Comparison of ENCODE assay signal across 19 cellular contexts in genomic region chr5:90632799-90633198, GRCh38.
"Had no signal": no experiment of that assay in that cellular context is flagged by ENCODE, and none has a peak within 500 bp of the region (broad histone marks: within the 10 kb centered on the region; RNA-seq: fewer than 3 reads in every experiment).

No MANE protein-coding gene starts in this region.

- H3K27ac ChIP-seq: coronary artery, gastrocnemius medialis, neutrophil, skin epidermis, testis, transverse colon had no signal

- H3K36me3 ChIP-seq: gastrocnemius medialis, neutrophil, transverse colon had no signal

- H3K9me3 ChIP-seq: gastrocnemius medialis, neutrophil, testis, transverse colon had no signal

- DNase-seq: effector CD4-positive, alpha-beta T cell; gastrocnemius medialis; glutamatergic neuron; kidney; left colon; left ventricle myocardium superior; mesenchymal stem cell; midbrain; posterior cingulate gyrus; stimulated activated CD4-positive, alpha-beta T cell treated with anti-CD3 and anti-CD28 coated beads, Interleukin-2, amount 100 ng/mL, for 24 hours; stimulated activated CD4-positive, alpha-beta T cell treated with anti-CD3 and anti-CD28 coated beads, Interleukin-4, amount 100 ng/mL, for 4 hours; stimulated activated naive B cell treated with anti-CD40 and anti-IgM and Interleukin-4, amounts not matched to agents 10 μg/mL and 1 μg/mL and 100 μg/mL, for 72 hours; stimulated activated naive CD8-positive, alpha-beta T cell treated with anti-CD3 and anti-CD28 coated beads, Interleukin-15, amount 100 ng/mL, for 72 hours; testis; transverse colon had no signal

- H3K4me1 ChIP-seq: gastrocnemius medialis, testis, transverse colon had no signal

- H3K4me3 ChIP-seq: coronary artery, gastrocnemius medialis, lung, skin epidermis, testis, transverse colon had no signal

- H3K27me3 ChIP-seq: gastrocnemius medialis, neutrophil, testis, transverse colon had no signal
